Comparison of ENCODE assay signal across 1 cellular context in genomic region chr7:22594020-22594419, GRCh38.
A peak's percentile ranks its signal among the peaks of the same experiment; 100 is the strongest.
TF ChIP-seq lines count a peak whose summit lies in the region.

No MANE protein-coding gene starts in this region.

TF ChIP-seq in HepG2, 621 proteins besides CTCF, POLR2A, EP300 and RAD21 (continued from another document):
- no peak for TF ChIP-seq ZNF510 (CRISPR knock-in tag; IDR thresholded peaks at IDR 0.05; ENCODE audit: low read depth)
- no peak for TF ChIP-seq HMG20B (CRISPR knock-in tag; conservative IDR thresholded peaks at IDR 0.05)
- TF ChIP-seq ZNF780A (CRISPR knock-in tag; IDR thresholded peaks at IDR 0.05), result no peak
- TF ChIP-seq ZNF710 (CRISPR knock-in tag; IDR thresholded peaks at IDR 0.05; ENCODE audit: borderline replicate concordance), result no peak
- no peak for TF ChIP-seq PHB2 (IDR thresholded peaks at IDR 0.05; ENCODE audit: partially characterized antibody)
- peak; percentile 8; the same call in 1 of the 2 replicates for TF ChIP-seq RARA (CRISPR knock-in tag; IDR thresholded peaks at IDR 0.05)
- no peak for TF ChIP-seq SOX13 (IDR thresholded peaks at IDR 0.05)
- TF ChIP-seq SOX13 (CRISPR knock-in tag; conservative IDR thresholded peaks at IDR 0.05 in 1 of 2, IDR thresholded peaks at IDR 0.05 in 1 of 2), result peak in 1 of 2 experiments; percentile 80; a peak in 2 of 4 replicates
- no peak for TF ChIP-seq MAFF (IDR thresholded peaks at IDR 0.05; ENCODE audit: low read depth, low read length)
- TF ChIP-seq FOXC1 (CRISPR knock-in tag; IDR thresholded peaks at IDR 0.05; ENCODE audit: borderline replicate concordance), result no peak
- TF ChIP-seq BHLHE40 (IDR thresholded peaks at IDR 0.05; ENCODE audit: low read length), result peak; percentile 79
- no peak for TF ChIP-seq POLR2G (IDR thresholded peaks at IDR 0.05; ENCODE audit: low read depth, low read length)
- no peak for TF ChIP-seq DPF2 (CRISPR knock-in tag; IDR thresholded peaks at IDR 0.05; ENCODE audit: borderline replicate concordance, low read depth)
- no peak for TF ChIP-seq HNF1B (CRISPR knock-in tag; IDR thresholded peaks at IDR 0.05)
- TF ChIP-seq ZFP91 (CRISPR knock-in tag; IDR thresholded peaks at IDR 0.05; ENCODE audit: borderline replicate concordance), result no peak
- TF ChIP-seq TGIF2 (CRISPR knock-in tag; IDR thresholded peaks at IDR 0.05), result no peak
